ENCODE assay signal across 22 cellular contexts in the genomic region with DNA sequence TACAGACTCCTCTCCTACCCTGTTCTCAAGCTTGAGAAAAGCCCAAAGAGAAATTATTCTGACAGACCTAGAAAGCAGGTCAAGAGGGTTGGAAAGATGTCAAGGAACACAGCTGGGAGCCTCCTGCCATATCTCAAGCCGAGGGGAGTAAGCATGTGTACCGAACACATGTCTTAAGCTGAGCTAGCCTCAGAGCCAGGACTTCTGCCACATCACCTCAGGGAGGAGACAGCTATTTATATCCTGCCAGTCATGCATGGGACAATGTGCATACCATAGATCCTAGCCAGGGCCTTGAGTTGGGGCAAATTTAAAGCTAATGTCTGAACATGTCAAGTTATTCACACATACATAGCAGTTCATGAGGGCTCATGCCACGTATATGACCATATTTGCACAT. TPM values are rescaled to one million over a fixed set of nuclear protein-coding genes. Genes with fewer than 3 reads are reported as not detected.
DNase-seq lines count a peak whose midpoint lies in the region; ATAC-seq and TF ChIP-seq lines count a peak whose summit lies in the region.
"Had no signal": no experiment of that assay in that cellular context is flagged by ENCODE, and none has a peak within 500 bp of the region (broad histone marks: within the 10 kb centered on the region; RNA-seq: fewer than 3 reads in every experiment).

No MANE protein-coding gene starts in this region.

- no peaks in the 10 kb centered on the region for H3K36me3 ChIP-seq in RWPE2 (ENCODE audit: low read depth)
- no peaks in the 10 kb centered on the region for H3K36me3 ChIP-seq in naive thymus-derived CD4-positive, alpha-beta T cell (ENCODE audit: control insufficient read depth in 2 of 3, insufficient read depth in 3 of 3, low read length in 3 of 3)
- H3K36me3 ChIP-seq: colonic mucosa, lower lobe of right lung, thoracic aorta had no signal

- no peak overlapping the region for H3K4me3 ChIP-seq in RWPE2 (ENCODE audit: severe bottlenecking)
- H3K4me3 ChIP-seq in naive thymus-derived CD4-positive, alpha-beta T cell (ENCODE audit: low read length): no peak overlapping the region
- H3K4me3 ChIP-seq: colonic mucosa, lower lobe of right lung, thoracic aorta had no signal

- no peaks in the 10 kb centered on the region for H3K27me3 ChIP-seq in RWPE2 (ENCODE audit: insufficient read depth, poor library complexity, severe bottlenecking)
- H3K27me3 ChIP-seq in naive thymus-derived CD4-positive, alpha-beta T cell (ENCODE audit: control insufficient read depth in 2 of 2, insufficient read depth in 2 of 2, low read length in 2 of 2): no peaks in the 10 kb centered on the region
- H3K27me3 ChIP-seq: colonic mucosa had no signal

- no peak overlapping the region for H3K27ac ChIP-seq in RWPE2 (ENCODE audit: poor library complexity, severe bottlenecking)
- no peak overlapping the region for H3K27ac ChIP-seq in naive thymus-derived CD4-positive, alpha-beta T cell (ENCODE audit: low read depth, low read length)
- H3K27ac ChIP-seq: colonic mucosa, lower lobe of right lung, thoracic aorta had no signal

- DNase-seq in AG20443 (ENCODE audit: low spot score): peak; percentile 17
- no peak for DNase-seq in RWPE2 (ENCODE audit: low spot score)
- peak; percentile 47 for DNase-seq in hepatic stellate cell (ENCODE audit: low spot score)
- DNase-seq in islet precursor cell: no peak
- DNase-seq in GM20000 (ENCODE audit: low spot score): no peak
- no peak for DNase-seq in naive thymus-derived CD4-positive, alpha-beta T cell
- DNase-seq: activated CD4-positive, alpha-beta T cell treated with anti-CD3 and anti-CD28 coated beads, Interleukin-2, amount 10 ng/mL, durations not matched to agents 24 days and 14 days; activated CD8-positive, alpha-beta memory T cell treated with anti-CD3 and anti-CD28 coated beads, Interleukin-2, amount 50 U/mL, for 4 hours; activated gamma-delta T cell; amniotic stem cell; CD8-positive, alpha-beta T cell; colonic mucosa; KG1; lower lobe of right lung; NCI-H1092 treated with DMSO at 0.1 percent for 48 hours; NCI-H524 treated with DMSO at 0.1 percent for 48 hours; nucleus accumbens; stimulated activated CD4-positive, alpha-beta T cell treated with anti-CD3 and anti-CD28 coated beads, Interleukin-15, amount 100 ng/mL, for 24 hours had no signal

- CTCF ChIA-PET in naive thymus-derived CD4-positive, alpha-beta T cell (lab: Charles Lee): no interaction called here

- peaks cover under 1% of the 10 kb centered on the region for H3K4me1 ChIP-seq in RWPE2 (ENCODE audit: insufficient read depth, poor library complexity, severe bottlenecking)
- H3K4me1 ChIP-seq in naive thymus-derived CD4-positive, alpha-beta T cell (ENCODE audit: control insufficient read depth in 2 of 2, insufficient read depth in 2 of 2, low read length in 2 of 2): no peaks in the 10 kb centered on the region
- H3K4me1 ChIP-seq: colonic mucosa, lower lobe of right lung had no signal

- POLR2A ChIA-PET in naive thymus-derived CD4-positive, alpha-beta T cell (lab: Charles Lee): no interaction called here

- no peaks in the 10 kb centered on the region for H3K4me1 Mint-ChIP-seq in naive thymus-derived CD4-positive, alpha-beta T cell
- H3K4me1 Mint-ChIP-seq: activated CD4-positive, alpha-beta T cell treated with anti-CD3 and anti-CD28 coated beads, Interleukin-2, amount 10 ng/mL, durations not matched to agents 24 days and 14 days had no signal

- H3K9me3 Mint-ChIP-seq in naive thymus-derived CD4-positive, alpha-beta T cell: no peaks in the 10 kb centered on the region
- H3K9me3 Mint-ChIP-seq: activated CD4-positive, alpha-beta T cell treated with anti-CD3 and anti-CD28 coated beads, Interleukin-2, amount 10 ng/mL, durations not matched to agents 24 days and 14 days; CD8-positive, alpha-beta T cell had no signal

- H3K9me3 ChIP-seq in RWPE2 (ENCODE audit: severe bottlenecking): no peaks in the 10 kb centered on the region
- H3K9me3 ChIP-seq in naive thymus-derived CD4-positive, alpha-beta T cell (ENCODE audit: control insufficient read depth in 2 of 3, low read length in 3 of 3): no peaks in the 10 kb centered on the region
- H3K9me3 ChIP-seq: colonic mucosa, lower lobe of right lung, thoracic aorta had no signal

- no peaks in the 10 kb centered on the region for H3K27me3 Mint-ChIP-seq in naive thymus-derived CD4-positive, alpha-beta T cell
- H3K27me3 Mint-ChIP-seq: activated CD4-positive, alpha-beta T cell treated with anti-CD3 and anti-CD28 coated beads, Interleukin-2, amount 10 ng/mL, durations not matched to agents 24 days and 14 days had no signal

- H3K4me3 Mint-ChIP-seq in naive thymus-derived CD4-positive, alpha-beta T cell: no peak overlapping the region
- H3K4me3 Mint-ChIP-seq: activated CD4-positive, alpha-beta T cell treated with anti-CD3 and anti-CD28 coated beads, Interleukin-2, amount 10 ng/mL, durations not matched to agents 24 days and 14 days; CD8-positive, alpha-beta T cell had no signal

- TF ChIP-seq CTCF in RWPE2 (IDR thresholded peaks at IDR 0.05; ENCODE audit: poor library complexity, severe bottlenecking) (no peak), GM20000 (IDR thresholded peaks at IDR 0.05; ENCODE audit: extremely low read depth, missing control alignments) (no peak)

- H3K36me3 Mint-ChIP-seq in naive thymus-derived CD4-positive, alpha-beta T cell: no peaks in the 10 kb centered on the region
- H3K36me3 Mint-ChIP-seq: CD8-positive, alpha-beta T cell had no signal

- intact Hi-C loops in naive thymus-derived CD4-positive, alpha-beta T cell (cut with micrococcal nuclease): no loop called here

- no peak overlapping the region for H3K27ac Mint-ChIP-seq in naive thymus-derived CD4-positive, alpha-beta T cell
- H3K27ac Mint-ChIP-seq: activated CD4-positive, alpha-beta T cell treated with anti-CD3 and anti-CD28 coated beads, Interleukin-2, amount 10 ng/mL, durations not matched to agents 24 days and 14 days; CD8-positive, alpha-beta T cell had no signal

- ATAC-seq in RWPE2 (ENCODE audit: low read depth) (peak; percentile 36; the same call in 1 of the 3 replicates), esophagus mucosa (peak; percentile 79), HG02610 (IDR thresholded peaks at IDR 0.05; ENCODE audit: unreplicated experiment) (no peak)
- ATAC-seq in naive thymus-derived CD4-positive, alpha-beta T cell: no peak
- ATAC-seq: CD8-positive, alpha-beta T cell; lower lobe of right lung had no signal

RNA-seq across cellular contexts. Expression of a gene that starts 11.8 kb away (rescaled TPM):
- total RNA-seq in esophagus mucosa: not detected
- total RNA-seq in naive thymus-derived CD4-positive, alpha-beta T cell: not detected
- not detected for polyA plus RNA-seq in naive thymus-derived CD4-positive, alpha-beta T cell
- total RNA-seq: activated CD4-positive, alpha-beta T cell treated with anti-CD3 and anti-CD28 coated beads, Interleukin-2, amount 10 ng/mL, durations not matched to agents 24 days and 14 days; CD8-positive, alpha-beta T cell; colonic mucosa; glomerular endothelial cell; lower lobe of right lung; thoracic aorta had no signal

RNA-seq across cellular contexts. Expression of a gene that starts 36.0 kb away (rescaled TPM):
- total RNA-seq in esophagus mucosa: 166 TPM
- total RNA-seq in naive thymus-derived CD4-positive, alpha-beta T cell: 100 to 1,000 TPM; 103 to 177 (median 143) TPM
- polyA plus RNA-seq in naive thymus-derived CD4-positive, alpha-beta T cell: 10 to 100 TPM; 86.8 to 90.3 TPM

RNA-seq across cellular contexts. Expression of a gene that starts 54.1 kb away (rescaled TPM):
- 0.04 TPM for total RNA-seq in esophagus mucosa
- total RNA-seq in naive thymus-derived CD4-positive, alpha-beta T cell: not detected
- polyA plus RNA-seq in naive thymus-derived CD4-positive, alpha-beta T cell: not detected
- total RNA-seq: activated CD4-positive, alpha-beta T cell treated with anti-CD3 and anti-CD28 coated beads, Interleukin-2, amount 10 ng/mL, durations not matched to agents 24 days and 14 days; CD8-positive, alpha-beta T cell; glomerular endothelial cell had no signal

Comparison
In these comparisons a context has a peak if more than half of its experiments do, and no peak if none do; other contexts are left out.
1. DNase-seq: peak in AG20443 (single experiment) and hepatic stellate cell (single experiment); none in RWPE2 (single experiment), islet precursor cell (single experiment), GM20000 (single experiment) and naive thymus-derived CD4-positive, alpha-beta T cell (0 of 9).
2. ATAC-seq: peak in RWPE2 (single experiment) and esophagus mucosa (single experiment); none in HG02610 (single experiment) and naive thymus-derived CD4-positive, alpha-beta T cell (single experiment).